Comparison of ENCODE assay signal across 1 cellular context in the genomic region with DNA sequence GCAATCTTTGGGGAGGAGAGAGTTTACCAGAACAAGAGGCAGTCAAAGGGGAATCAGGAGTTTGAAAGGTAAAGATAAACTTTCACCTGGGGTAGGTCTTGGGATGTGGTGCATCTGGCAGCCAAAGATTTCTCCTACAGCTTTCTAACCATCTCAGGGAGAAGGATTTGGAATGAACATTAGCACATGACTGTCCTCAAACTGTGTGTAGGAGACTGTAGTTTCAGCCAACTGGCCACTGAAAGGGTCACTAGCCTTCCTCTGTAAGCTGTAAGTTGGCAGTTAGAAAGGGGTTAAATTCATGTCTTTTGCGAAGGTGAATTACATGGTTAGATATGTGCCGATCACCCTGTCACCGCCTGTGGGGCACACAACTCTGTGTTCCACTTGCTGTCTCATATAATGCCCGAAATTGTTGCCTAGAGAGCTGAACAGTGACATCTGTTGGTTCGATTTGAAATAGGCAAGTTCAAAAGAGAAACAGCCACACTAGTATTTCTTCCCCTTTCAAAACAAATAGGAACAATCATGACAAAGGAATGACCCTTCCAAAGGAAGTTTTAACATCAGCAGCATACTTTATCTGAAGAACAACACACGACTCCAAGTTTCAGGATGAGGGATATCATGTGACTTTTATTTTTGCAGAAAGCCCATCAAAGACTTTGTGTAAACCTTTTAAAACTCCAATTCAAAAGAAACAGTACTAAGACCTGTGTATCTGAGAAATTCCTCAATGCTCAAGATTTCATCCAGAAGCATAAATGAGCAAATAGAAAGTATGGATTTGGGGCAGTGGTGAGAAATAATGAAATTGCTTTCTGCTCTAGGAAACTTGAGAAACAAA.
TF ChIP-seq lines count a peak whose summit lies in the region.

No MANE protein-coding gene starts in this region.

TF ChIP-seq in H1, 55 proteins besides CTCF, POLR2A, EP300 and RAD21:
- TF ChIP-seq, protein P1, sequence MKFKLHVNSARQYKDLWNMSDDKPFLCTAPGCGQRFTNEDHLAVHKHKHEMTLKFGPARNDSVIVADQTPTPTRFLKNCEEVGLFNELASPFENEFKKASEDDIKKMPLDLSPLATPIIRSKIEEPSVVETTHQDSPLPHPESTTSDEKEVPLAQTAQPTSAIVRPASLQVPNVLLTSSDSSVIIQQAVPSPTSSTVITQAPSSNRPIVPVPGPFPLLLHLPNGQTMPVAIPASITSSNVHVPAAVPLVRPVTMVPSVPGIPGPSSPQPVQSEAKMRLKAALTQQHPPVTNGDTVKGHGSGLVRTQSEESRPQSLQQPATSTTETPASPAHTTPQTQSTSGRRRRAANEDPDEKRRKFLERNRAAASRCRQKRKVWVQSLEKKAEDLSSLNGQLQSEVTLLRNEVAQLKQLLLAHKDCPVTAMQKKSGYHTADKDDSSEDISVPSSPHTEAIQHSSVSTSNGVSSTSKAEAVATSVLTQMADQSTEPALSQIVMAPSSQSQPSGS (IDR thresholded peaks at IDR 0.05; ENCODE audit: low read length) = no peak
- TF ChIP-seq ASH2L (IDR thresholded peaks at IDR 0.05; ENCODE audit: low read length) = no peak
- TF ChIP-seq CHD2 (IDR thresholded peaks at IDR 0.05; ENCODE audit: low read length) = no peak
- TF ChIP-seq CBX5 (IDR thresholded peaks at IDR 0.05; ENCODE audit: low read depth, low read length) = no peak
- TF ChIP-seq TAF7 (optimal IDR thresholded peaks at IDR 0.05; ENCODE audit: borderline replicate concordance, low read depth, low read length) = no peak
- no peak for TF ChIP-seq KDM4A (IDR thresholded peaks at IDR 0.05; ENCODE audit: low read depth, low read length, severe bottlenecking)
- no peak for TF ChIP-seq EZH2 (IDR thresholded peaks at IDR 0.05; ENCODE audit: low read depth, low read length, severe bottlenecking)
- TF ChIP-seq RFX5 (IDR thresholded peaks at IDR 0.05; ENCODE audit: borderline replicate concordance, low read depth, low read length) = no peak
- TF ChIP-seq CREB1 (IDR thresholded peaks at IDR 0.05) = no peak
- no peak for TF ChIP-seq JUND (IDR thresholded peaks at IDR 0.05; ENCODE audit: low read length)
- TF ChIP-seq HDAC2 (IDR thresholded peaks at IDR 0.05; ENCODE audit: borderline replicate concordance in 1 of 2, low read depth in 2 of 2, low read length in 2 of 2) = no peak
- TF ChIP-seq CHD1 (IDR thresholded peaks at IDR 0.05; ENCODE audit: low read depth, low read length) = no peak
- no peak for TF ChIP-seq TAF1 (IDR thresholded peaks at IDR 0.05; ENCODE audit: low read depth, low read length)
